ENCODE assay signal across 1 cellular context in the genomic region with DNA sequence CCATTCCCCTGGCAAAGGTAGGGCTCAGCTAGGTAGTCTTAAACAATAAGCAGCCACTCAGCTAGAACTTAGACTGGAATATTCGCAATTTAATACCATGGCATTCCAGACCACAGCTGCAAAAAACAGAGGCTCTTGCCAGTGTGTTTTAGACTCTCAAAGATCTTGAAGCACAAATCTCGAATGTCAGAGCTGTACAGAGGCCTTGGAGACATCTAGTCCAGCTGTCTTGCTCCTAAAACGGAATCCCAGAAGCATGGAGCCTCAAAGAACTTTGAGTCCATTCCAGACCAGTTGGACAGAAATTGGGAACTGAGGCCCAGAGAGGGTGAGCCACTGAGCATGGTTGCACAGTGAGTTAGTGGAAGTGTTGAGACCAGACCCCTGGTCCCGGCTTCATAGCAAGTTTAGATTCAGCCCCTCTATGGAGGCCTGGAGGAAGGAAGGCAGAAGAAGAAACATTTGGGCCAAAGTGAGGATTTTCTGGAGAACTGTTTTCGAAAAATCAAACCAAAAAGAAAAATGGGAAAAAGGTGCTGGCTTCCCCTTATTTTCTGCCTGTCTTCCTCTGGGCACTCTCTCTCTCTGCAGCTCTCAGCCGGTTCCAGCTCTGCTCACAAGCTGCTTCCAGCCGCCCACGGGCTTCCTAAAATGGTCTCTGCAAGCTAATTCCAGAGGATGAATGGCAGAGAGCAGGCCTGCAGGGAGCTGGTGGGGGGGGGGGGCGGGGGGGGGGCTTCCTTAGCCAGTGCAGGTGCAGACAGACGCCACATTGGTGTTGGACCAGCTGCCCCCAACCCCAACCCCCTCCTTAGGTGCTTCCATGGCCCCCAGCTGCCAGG.
TF ChIP-seq lines count a peak whose summit lies in the region.

No MANE protein-coding gene starts in this region.

TF ChIP-seq in H1, 55 proteins besides CTCF, POLR2A, EP300 and RAD21:
- TF ChIP-seq ASH2L (IDR thresholded peaks at IDR 0.05; ENCODE audit: low read length) (no peak), CBX8 (IDR thresholded peaks at IDR 0.05; ENCODE audit: borderline replicate concordance, low read depth, low read length) (no peak), KDM1A (IDR thresholded peaks at IDR 0.05; ENCODE audit: borderline replicate concordance, low read length) (peak; percentile 55; the same call in 1 of the 2 replicates), TBP (IDR thresholded peaks at IDR 0.05; ENCODE audit: low read depth, low read length) (no peak), SP1 (IDR thresholded peaks at IDR 0.05; ENCODE audit: low read depth, low read length) (no peak), POLR2AphosphoS5 (IDR thresholded peaks at IDR 0.05; ENCODE audit: low read depth, low read length) (no peak)
